8 cellular contexts compared by ENCODE assay signal in the genomic region with DNA sequence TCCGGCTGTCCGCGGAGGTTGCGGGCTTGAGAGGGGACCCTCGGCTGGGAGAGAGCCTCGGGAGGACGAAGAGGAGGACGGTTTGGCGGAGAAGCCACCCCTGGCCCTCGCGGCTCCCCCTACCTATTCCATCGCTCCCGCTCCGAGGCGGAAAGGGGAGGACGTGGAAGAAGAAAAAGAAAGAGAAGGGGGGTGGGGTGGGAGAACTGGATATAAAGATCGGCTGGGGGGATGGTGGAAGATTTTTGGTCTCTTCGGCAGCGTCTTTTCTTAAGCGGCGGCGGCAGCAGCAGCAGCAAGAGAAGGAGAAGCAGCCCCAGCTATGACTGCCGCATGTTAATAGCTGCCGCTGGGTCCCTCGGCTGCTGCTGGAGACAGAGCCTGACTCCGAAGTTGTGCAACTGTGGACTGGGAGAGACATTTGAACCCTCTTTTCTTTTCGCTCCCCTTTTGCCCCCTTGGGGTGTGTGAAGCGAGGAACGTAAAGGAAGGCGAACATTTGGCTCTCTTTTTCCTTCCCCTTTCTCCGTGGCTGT. TPM values are rescaled to one million over a fixed set of nuclear protein-coding genes. Genes with fewer than 3 reads are reported as not detected.
A peak's percentile ranks its signal among the peaks of the same experiment; 100 is the strongest.
DNase-seq lines count a peak whose midpoint lies in the region; ATAC-seq and TF ChIP-seq lines count a peak whose summit lies in the region.

No MANE protein-coding gene starts in this region.

- ATAC-seq in HG02571 (IDR thresholded peaks at IDR 0.05; ENCODE audit: unreplicated experiment): no peak
- ATAC-seq in left lobe of liver: no peak
- ATAC-seq in T-helper 17 cell: no peak

- no peak for TF ChIP-seq CTCF in epithelial cell of proximal tubule (conservative IDR thresholded peaks at IDR 0.05; ENCODE audit: low read depth, low read length)

- H3K27ac ChIP-seq in mucosa of rectum (ENCODE audit: low read depth in 2 of 2, low read length in 2 of 2): peak overlapping the region; percentile 47 to 52

- H3K4me1 Mint-ChIP-seq in T-helper 17 cell: no peaks in the 10 kb centered on the region

- no peaks in the 10 kb centered on the region for H3K9me3 ChIP-seq in mucosa of rectum (ENCODE audit: control insufficient read depth in 2 of 2, low read length in 2 of 2)
- H3K9me3 ChIP-seq in T-helper 17 cell (ENCODE audit: control insufficient read depth, low read length, poor library complexity, severe bottlenecking): no peaks in the 10 kb centered on the region

- no peaks in the 10 kb centered on the region for H3K36me3 ChIP-seq in mucosa of rectum (ENCODE audit: control insufficient read depth in 2 of 2, insufficient read depth in 2 of 2, low read length in 2 of 2)

- no peak overlapping the region for H3K4me3 Mint-ChIP-seq in T-helper 17 cell

- no peak overlapping the region for H3K27ac Mint-ChIP-seq in T-helper 17 cell

- H3K36me3 Mint-ChIP-seq in T-helper 17 cell (ENCODE audit: low read depth): peaks cover 2% of the 10 kb centered on the region

- H3K4me1 ChIP-seq in mucosa of rectum (ENCODE audit: control insufficient read depth in 2 of 2, insufficient read depth in 2 of 2, low read length in 2 of 2): no peaks in the 10 kb centered on the region

- H3K27me3 Mint-ChIP-seq in T-helper 17 cell: peaks cover 23% of the 10 kb centered on the region

- peaks cover 6 to 19% of the 10 kb centered on the region in 2 donors for H3K27me3 ChIP-seq in mucosa of rectum (ENCODE audit: control insufficient read depth in 2 of 2, insufficient read depth in 2 of 2, low read length in 2 of 2)

- H3K9ac ChIP-seq in mucosa of rectum (ENCODE audit: low read depth in 1 of 2, low read length in 2 of 2): peak overlapping the region in 1 of 2 donors; percentile 43

- peak overlapping the region; percentile 35 for H3K4me3 ChIP-seq in epithelial cell of proximal tubule (ENCODE audit: low read depth, low read length)
- H3K4me3 ChIP-seq in mucosa of rectum (ENCODE audit: low read length in 2 of 2): peak overlapping the region; percentile 59 to 78

- DNase-seq in COLO668 (lab: John Stamatoyannopoulos, UW; ENCODE audit: unreplicated experiment) (peak; percentile 12), NCI-H1694 (lab: John Stamatoyannopoulos, UW) (peak; percentile 5), epithelial cell of proximal tubule (ENCODE audit: low read depth) (no peak), left lobe of liver (ENCODE audit: low spot score) (no peak), T-helper 17 cell (no peak), NCI-H2196 treated with DMSO at 0.1 percent for 48 hours (lab: John Stamatoyannopoulos, UW; ENCODE audit: unreplicated experiment) (no peak)

RNA-seq across cellular contexts. Expression of gene ADGRL3, which starts 0.9 kb away (rescaled TPM):
- total RNA-seq in epithelial cell of proximal tubule (0.12 and 0.14 TPM in 2 replicates), left lobe of liver (0.33 TPM), T-helper 17 cell (not detected)

Comparison
In these comparisons a context has a peak if more than half of its experiments do, and no peak if none do; other contexts are left out.
1. DNase-seq: peak in COLO668 (single experiment) and NCI-H1694 (single experiment); none in epithelial cell of proximal tubule (single experiment), left lobe of liver (single experiment), T-helper 17 cell (0 of 3) and NCI-H2196 treated with DMSO at 0.1 percent for 48 hours (single experiment).